Comparison of ENCODE assay signal across 9 cellular contexts in genomic region chr2:172085460-172086159, GRCh38. TPM values are rescaled to one million over a fixed set of nuclear protein-coding genes. Genes with fewer than 3 reads are reported as not detected.
DNase-seq lines count a peak whose midpoint lies in the region; ATAC-seq and TF ChIP-seq lines count a peak whose summit lies in the region.
"Had no signal": no experiment of that assay in that cellular context is flagged by ENCODE, and none has a peak within 500 bp of the region (broad histone marks: within the 10 kb centered on the region; RNA-seq: fewer than 3 reads in every experiment).

DLX1 (plus strand) TSS chr2:172085507; CDS start chr2:172085678, 171 bp downstream.

- H3K4me1 ChIP-seq in Peyer's patch (peaks cover 3 to 44% (median 21%) of the 10 kb centered on the region in 4 donors), esophagus muscularis mucosa (peaks cover 37 to 75% (median 55%) of the 10 kb centered on the region in 4 donors), rectal smooth muscle tissue (ENCODE audit: control insufficient read depth, insufficient read depth, low read length) (no peaks in the 10 kb centered on the region)

- H3K9me3 ChIP-seq in Peyer's patch (peaks cover 0 to 16% (median 0%) of the 10 kb centered on the region in 4 donors), esophagus muscularis mucosa (no peaks in the 10 kb centered on the region)

- peak; percentile 82 for DNase-seq in DMS 273 (lab: John Stamatoyannopoulos, UW; ENCODE audit: unreplicated experiment)
- no peak for DNase-seq in DMS 273 treated with DMSO at 0.1 percent for 48 hours (lab: John Stamatoyannopoulos, UW)
- no peak for DNase-seq in Peyer's patch
- DNase-seq in esophagus muscularis mucosa (ENCODE audit: extremely low spot score): no peak
- DNase-seq in MV-4-11 (lab: John Stamatoyannopoulos, UW): no peak

- H3K36me3 ChIP-seq in Peyer's patch (no peaks in the 10 kb centered on the region), esophagus muscularis mucosa (no peaks in the 10 kb centered on the region), rectal smooth muscle tissue (ENCODE audit: control insufficient read depth, insufficient read depth, low read length) (no peaks in the 10 kb centered on the region)

- ATAC-seq in HG02610 (IDR thresholded peaks at IDR 0.05; ENCODE audit: unreplicated experiment) (peak; percentile 19), GM18519 (IDR thresholded peaks at IDR 0.05; ENCODE audit: low FRiP score, unreplicated experiment) (no peak)

- TF ChIP-seq POLR2A in Peyer's patch (IDR thresholded peaks at IDR 0.05) (no peak), esophagus muscularis mucosa (IDR thresholded peaks at IDR 0.05; ENCODE audit: low read depth) (no peak)

- peaks cover 4 to 99% of the 10 kb centered on the region in 2 donors for H3K27me3 ChIP-seq in Peyer's patch
- H3K27me3 ChIP-seq in esophagus muscularis mucosa: peaks cover 31 to 100% (median 99%) of the 10 kb centered on the region in 4 donors
- peaks cover 94% of the 10 kb centered on the region for H3K27me3 ChIP-seq in rectal smooth muscle tissue (ENCODE audit: control insufficient read depth, insufficient read depth, low read length)

- WGBS in esophagus muscularis mucosa: 11% methylated on average over 26 of the region's 34 CpGs

- TF ChIP-seq CTCF in Peyer's patch (IDR thresholded peaks at IDR 0.05): no peak
- TF ChIP-seq CTCF in esophagus muscularis mucosa (IDR thresholded peaks at IDR 0.05): no peak

- TF ChIP-seq EP300 in esophagus muscularis mucosa (IDR thresholded peaks at IDR 0.05): no peak

- H3K9ac ChIP-seq in rectal smooth muscle tissue (ENCODE audit: low read length): no peak within 1 kb of the TSS

- no peak within 1 kb of the TSS for H3K27ac ChIP-seq in Peyer's patch
- H3K27ac ChIP-seq in esophagus muscularis mucosa (replicated peaks in 1 of 4): no peak within 1 kb of the TSS
- peak within 1 kb of the TSS; percentile 40 for H3K27ac ChIP-seq in rectal smooth muscle tissue (ENCODE audit: low read depth, low read length)

- intact Hi-C loops in esophagus muscularis mucosa (cut with DNase I): no loop called here

- H3K4me3 ChIP-seq in Peyer's patch (peak within 1 kb of the TSS; percentile 14 to 51 (median 46)), esophagus muscularis mucosa (peak within 1 kb of the TSS; percentile 47 to 58 (median 48)), rectal smooth muscle tissue (ENCODE audit: low read length) (peak within 1 kb of the TSS; percentile 61)

RNA-seq across cellular contexts. Expression of gene DLX1, which starts in this region (rescaled TPM):
- total RNA-seq in Peyer's patch (not detected), esophagus muscularis mucosa (under 1 TPM in 3 of 4 donors, not detected in 1; 0.17 to 0.83 (median 0.23) TPM)
- total RNA-seq: subcutaneous adipose tissue had no signal
